Comparison of ENCODE assay signal across 14 cellular contexts in genomic region chr17:59638553-59638952, GRCh38. TPM values are rescaled to one million over a fixed set of nuclear protein-coding genes. Genes with fewer than 3 reads are reported as not detected.
A peak's percentile ranks its signal among the peaks of the same experiment; 100 is the strongest.
DNase-seq lines count a peak whose midpoint lies in the region; ATAC-seq and TF ChIP-seq lines count a peak whose summit lies in the region.
"Had no signal": no experiment of that assay in that cellular context is flagged by ENCODE, and none has a peak within 500 bp of the region (broad histone marks: within the 10 kb centered on the region; RNA-seq: fewer than 3 reads in every experiment).

No MANE protein-coding gene starts in this region.

- no peak for DNase-seq in cardiac muscle cell (ENCODE audit: low read depth in 1 of 2, low spot score in 1 of 2)
- DNase-seq in left ventricle myocardium inferior: no peak
- DNase-seq in cerebellum (ENCODE audit: low spot score): peak; percentile 23
- DNase-seq in nephron progenitor cell: no peak
- no peak for DNase-seq in DMS153 treated with DMSO at 0.1 percent for 48 hours (lab: John Stamatoyannopoulos, UW; ENCODE audit: unreplicated experiment)
- DNase-seq in activated gamma-delta T cell (lab: John Stamatoyannopoulos, UW): no peak
- no peak for DNase-seq in HCEC 1CT
- DNase-seq: IMR-90, NCI-H1105 treated with DMSO at 0.1 percent for 48 hours, NCI-H1694 treated with DMSO at 0.1 percent for 48 hours, NCI-H69, RPMI8226 had no signal

- intact Hi-C loops in left ventricle myocardium inferior (cut with micrococcal nuclease): no loop called here

- no peak overlapping the region for H3K4me3 Mint-ChIP-seq in nephron progenitor cell

- H3K27ac ChIP-seq in cardiac muscle cell (peak overlapping the region; percentile 25), left ventricle myocardium inferior (replicated peaks) (no peak overlapping the region)
- H3K27ac ChIP-seq: SJSA1 had no signal

- H3K27ac Mint-ChIP-seq in nephron progenitor cell: peak overlapping the region; percentile 71

- ATAC-seq in GM18517 (IDR thresholded peaks at IDR 0.05; ENCODE audit: unreplicated experiment): no peak

- no peaks in the 10 kb centered on the region for H3K27me3 ChIP-seq in cardiac muscle cell
- no peaks in the 10 kb centered on the region for H3K27me3 ChIP-seq in left ventricle myocardium inferior (ENCODE audit: low read depth)
- H3K27me3 ChIP-seq: SJSA1 had no signal

- H3K36me3 Mint-ChIP-seq in nephron progenitor cell (ENCODE audit: low read depth): peaks cover 5% of the 10 kb centered on the region

- no peaks in the 10 kb centered on the region for H3K27me3 Mint-ChIP-seq in nephron progenitor cell (ENCODE audit: low read depth, poor library complexity)

- peaks cover 14% of the 10 kb centered on the region for H3K4me1 ChIP-seq in cardiac muscle cell (ENCODE audit: low read depth)
- peaks cover 88% of the 10 kb centered on the region for H3K4me1 ChIP-seq in left ventricle myocardium inferior

- no peak for TF ChIP-seq CTCF in cardiac muscle cell (IDR thresholded peaks at IDR 0.05; ENCODE audit: low read depth, low read length)
- no peak for TF ChIP-seq CTCF in left ventricle myocardium inferior (IDR thresholded peaks at IDR 0.05; ENCODE audit: borderline replicate concordance)
- no peak for TF ChIP-seq CTCF in nephron progenitor cell (IDR thresholded peaks at IDR 0.05)

- H3K9me3 ChIP-seq in cardiac muscle cell (ENCODE audit: low read depth) (no peaks in the 10 kb centered on the region), left ventricle myocardium inferior (replicated peaks) (no peaks in the 10 kb centered on the region)
- H3K9me3 ChIP-seq: SJSA1 had no signal

- H3K4me3 ChIP-seq in cardiac muscle cell (no peak overlapping the region), left ventricle myocardium inferior (no peak overlapping the region)
- H3K4me3 ChIP-seq: SJSA1 had no signal

- H3K36me3 ChIP-seq in cardiac muscle cell (no peaks in the 10 kb centered on the region), left ventricle myocardium inferior (no peaks in the 10 kb centered on the region)

- H3K9me3 Mint-ChIP-seq in nephron progenitor cell: no peaks in the 10 kb centered on the region

- H3K4me1 Mint-ChIP-seq in nephron progenitor cell: peaks cover 26% of the 10 kb centered on the region

RNA-seq across cellular contexts. Expression of gene CLTC, which starts 18.9 kb away (rescaled TPM):
- total RNA-seq in cardiac muscle cell (275 and 286 TPM in 2 replicates), left ventricle myocardium inferior (162 TPM), cerebellum (283 TPM)
- polyA plus RNA-seq in cardiac muscle cell: 168 and 172 TPM in 2 replicates
